In the genomic region with DNA sequence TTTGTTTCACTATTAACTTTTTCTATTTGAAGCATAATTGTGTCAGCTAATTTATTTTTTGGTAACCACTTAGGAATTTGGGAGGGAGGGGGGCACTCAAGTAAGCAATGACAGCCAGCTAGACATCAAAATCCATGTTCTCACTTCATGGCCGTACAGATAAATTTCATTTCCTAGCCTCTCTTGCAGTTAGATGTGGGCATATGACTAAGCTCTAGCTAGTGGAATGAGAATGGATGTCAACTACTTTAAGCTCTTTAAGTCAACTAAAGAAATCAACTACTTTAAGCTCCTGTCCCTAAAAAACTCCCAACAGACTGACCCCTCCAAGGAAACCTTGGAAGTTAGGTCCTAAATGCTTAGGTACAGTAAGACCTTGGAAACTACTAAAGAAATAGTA, we compare ENCODE assay signal across 14 cellular contexts.
DNase-seq lines count a peak whose midpoint lies in the region; ATAC-seq and TF ChIP-seq lines count a peak whose summit lies in the region.
"Had no signal": no experiment of that assay in that cellular context is flagged by ENCODE, and none has a peak within 500 bp of the region (broad histone marks: within the 10 kb centered on the region; RNA-seq: fewer than 3 reads in every experiment).

No MANE protein-coding gene starts in this region.

- H3K27ac Mint-ChIP-seq in activated CD4-positive, alpha-beta memory T cell treated with anti-CD3 and anti-CD28 coated beads for 36 hours: peak overlapping the region; percentile 44
- H3K27ac Mint-ChIP-seq in activated CD4-positive, alpha-beta memory T cell treated with anti-CD3 and anti-CD28 coated beads, Interleukin-2, amount 10 ng/mL, durations not matched to agents 7 days and 5 days: no peak overlapping the region
- peak overlapping the region; percentile 94 for H3K27ac Mint-ChIP-seq in activated B cell treated with CpG ODN at 0.5 μM for 24 hours
- H3K27ac Mint-ChIP-seq in natural killer cell treated with Interleukin-12 subunit alpha and Interleukin-12 subunit beta and Interleukin-15 and Interleukin-18, amount 100 ng/mL, for 72 hours: peak overlapping the region in 1 of 2 donors; percentile 73

- H3K4me1 Mint-ChIP-seq in activated CD4-positive, alpha-beta memory T cell treated with anti-CD3 and anti-CD28 coated beads for 36 hours (ENCODE audit: low read depth): peaks cover 34% of the 10 kb centered on the region
- peaks cover 13% of the 10 kb centered on the region for H3K4me1 Mint-ChIP-seq in activated CD4-positive, alpha-beta memory T cell treated with anti-CD3 and anti-CD28 coated beads, Interleukin-2, amount 10 ng/mL, durations not matched to agents 7 days and 5 days
- peaks cover 73% of the 10 kb centered on the region for H3K4me1 Mint-ChIP-seq in activated B cell treated with CpG ODN at 0.5 μM for 24 hours
- H3K4me1 Mint-ChIP-seq in natural killer cell treated with Interleukin-12 subunit alpha and Interleukin-12 subunit beta and Interleukin-15 and Interleukin-18, amount 100 ng/mL, for 72 hours (ENCODE audit: low read depth in 2 of 2): peaks cover 27 to 35% of the 10 kb centered on the region in 2 donors
- H3K4me1 Mint-ChIP-seq: neural crest cell had no signal

- intact Hi-C loops in activated CD4-positive, alpha-beta memory T cell treated with anti-CD3 and anti-CD28 coated beads for 36 hours (cut with micrococcal nuclease): loop anchor here (2.0 kb wide), 1 partner anchor 16 kb away; no protein-coding TSS in a partner anchor
- intact Hi-C loops in activated B cell treated with CpG ODN at 0.5 μM for 24 hours (cut with micrococcal nuclease): loop anchor here (2.0 kb wide), 1 partner anchor 14 kb away; no protein-coding TSS in a partner anchor

- no peaks in the 10 kb centered on the region for H3K27me3 Mint-ChIP-seq in activated CD4-positive, alpha-beta memory T cell treated with anti-CD3 and anti-CD28 coated beads for 36 hours
- no peaks in the 10 kb centered on the region for H3K27me3 Mint-ChIP-seq in activated CD4-positive, alpha-beta memory T cell treated with anti-CD3 and anti-CD28 coated beads, Interleukin-2, amount 10 ng/mL, durations not matched to agents 7 days and 5 days
- no peaks in the 10 kb centered on the region for H3K27me3 Mint-ChIP-seq in activated B cell treated with CpG ODN at 0.5 μM for 24 hours
- H3K27me3 Mint-ChIP-seq in natural killer cell treated with Interleukin-12 subunit alpha and Interleukin-12 subunit beta and Interleukin-15 and Interleukin-18, amount 100 ng/mL, for 72 hours: no peaks in the 10 kb centered on the region

- DNase-seq in activated CD4-positive, alpha-beta memory T cell treated with anti-CD3 and anti-CD28 coated beads for 36 hours: no peak
- DNase-seq in activated CD4-positive, alpha-beta memory T cell treated with anti-CD3 and anti-CD28 coated beads, Interleukin-2, amount 10 ng/mL, durations not matched to agents 7 days and 5 days: no peak
- DNase-seq in activated B cell treated with CpG ODN at 0.5 μM for 24 hours (no peak), occipital lobe (lab: John Stamatoyannopoulos, UW) (no peak), foreskin melanocyte (no peak)
- no peak for DNase-seq in natural killer cell treated with Interleukin-12 subunit alpha and Interleukin-12 subunit beta and Interleukin-15 and Interleukin-18, amount 100 ng/mL, for 72 hours (ENCODE audit: low spot score)
- no peak for DNase-seq in NK-92 treated with Interleukin-12 subunit alpha and Interleukin-12 subunit beta, amount 100 ng/mL, for 24 hours (lab: John Stamatoyannopoulos, UW)
- DNase-seq: ACHN; effector CD8-positive, alpha-beta T cell; NCI-H2029; NCI-H69; right lobe of liver had no signal

- POLR2A ChIA-PET in activated CD4-positive, alpha-beta memory T cell treated with anti-CD3 and anti-CD28 coated beads for 36 hours (lab: Charles Lee): interaction anchor here (1.4 to 1.5 kb wide), 2 partner anchors 16 to 27 kb away, joined by 3 to 4 read pairs; no protein-coding TSS in a partner anchor
- POLR2A ChIA-PET in activated CD4-positive, alpha-beta memory T cell treated with anti-CD3 and anti-CD28 coated beads, Interleukin-2, amount 10 ng/mL, durations not matched to agents 7 days and 5 days (lab: Charles Lee): interaction anchor here (0.8 to 1.5 kb wide), 3 partner anchors 17 to 115 kb away, joined by 3 to 14 read pairs (median 3); no protein-coding TSS in a partner anchor
- POLR2A ChIA-PET in activated B cell treated with CpG ODN at 0.5 μM for 24 hours (lab: Charles Lee): interaction anchor here (0.8 to 5.1 kb wide), 7 partner anchors 9 to 110 kb away, joined by 3 to 134 read pairs (median 9); a partner anchor contains a TSS

- H3K9me3 Mint-ChIP-seq in activated CD4-positive, alpha-beta memory T cell treated with anti-CD3 and anti-CD28 coated beads for 36 hours: no peaks in the 10 kb centered on the region
- H3K9me3 Mint-ChIP-seq in activated CD4-positive, alpha-beta memory T cell treated with anti-CD3 and anti-CD28 coated beads, Interleukin-2, amount 10 ng/mL, durations not matched to agents 7 days and 5 days: no peaks in the 10 kb centered on the region
- peaks cover 2% of the 10 kb centered on the region for H3K9me3 Mint-ChIP-seq in activated B cell treated with CpG ODN at 0.5 μM for 24 hours
- no peaks in the 10 kb centered on the region for H3K9me3 Mint-ChIP-seq in natural killer cell treated with Interleukin-12 subunit alpha and Interleukin-12 subunit beta and Interleukin-15 and Interleukin-18, amount 100 ng/mL, for 72 hours
- H3K9me3 Mint-ChIP-seq: neural crest cell had no signal

- CTCF ChIA-PET in activated CD4-positive, alpha-beta memory T cell treated with anti-CD3 and anti-CD28 coated beads for 36 hours (lab: Charles Lee): interaction anchor here (0.7 to 1.7 kb wide), 4 partner anchors 10 to 805 kb away, joined by 3 to 6 read pairs (median 5); a partner anchor contains a TSS
- CTCF ChIA-PET in activated CD4-positive, alpha-beta memory T cell treated with anti-CD3 and anti-CD28 coated beads, Interleukin-2, amount 10 ng/mL, durations not matched to agents 7 days and 5 days (lab: Charles Lee): interaction anchor here (1.0 to 1.4 kb wide), 2 partner anchors 17 to 22 kb away, joined by 3 to 5 read pairs; no protein-coding TSS in a partner anchor
- CTCF ChIA-PET in activated B cell treated with CpG ODN at 0.5 μM for 24 hours (lab: Charles Lee): interaction anchor here (1.0 to 1.9 kb wide), 4 partner anchors 17 to 804 kb away, joined by 3 to 13 read pairs (median 6); no protein-coding TSS in a partner anchor

- peak overlapping the region; percentile 8 for H3K4me3 Mint-ChIP-seq in activated CD4-positive, alpha-beta memory T cell treated with anti-CD3 and anti-CD28 coated beads for 36 hours
- H3K4me3 Mint-ChIP-seq in activated CD4-positive, alpha-beta memory T cell treated with anti-CD3 and anti-CD28 coated beads, Interleukin-2, amount 10 ng/mL, durations not matched to agents 7 days and 5 days: no peak overlapping the region
- peak overlapping the region; percentile 67 for H3K4me3 Mint-ChIP-seq in activated B cell treated with CpG ODN at 0.5 μM for 24 hours
- H3K4me3 Mint-ChIP-seq in natural killer cell treated with Interleukin-12 subunit alpha and Interleukin-12 subunit beta and Interleukin-15 and Interleukin-18, amount 100 ng/mL, for 72 hours: peak overlapping the region; percentile 52
- H3K4me3 Mint-ChIP-seq: neural crest cell had no signal

- ATAC-seq in HG02610 (IDR thresholded peaks at IDR 0.05; ENCODE audit: unreplicated experiment) (peak; percentile 33), activated B cell treated with CpG ODN at 0.5 μM for 24 hours (ENCODE audit: low read depth) (no peak)
- no peak for ATAC-seq in natural killer cell treated with Interleukin-12 subunit alpha and Interleukin-12 subunit beta and Interleukin-15 and Interleukin-18, amount 100 ng/mL, for 72 hours

- TF ChIP-seq CTCF in activated B cell treated with CpG ODN at 0.5 μM for 24 hours (IDR thresholded peaks at IDR 0.05): no peak

- H3K36me3 Mint-ChIP-seq in activated CD4-positive, alpha-beta memory T cell treated with anti-CD3 and anti-CD28 coated beads for 36 hours: no peaks in the 10 kb centered on the region
- peaks cover 9% of the 10 kb centered on the region for H3K36me3 Mint-ChIP-seq in activated CD4-positive, alpha-beta memory T cell treated with anti-CD3 and anti-CD28 coated beads, Interleukin-2, amount 10 ng/mL, durations not matched to agents 7 days and 5 days (ENCODE audit: low read depth)
- H3K36me3 Mint-ChIP-seq in activated B cell treated with CpG ODN at 0.5 μM for 24 hours (ENCODE audit: low read depth): peaks cover 23% of the 10 kb centered on the region
- H3K36me3 Mint-ChIP-seq in natural killer cell treated with Interleukin-12 subunit alpha and Interleukin-12 subunit beta and Interleukin-15 and Interleukin-18, amount 100 ng/mL, for 72 hours: no peaks in the 10 kb centered on the region
